8 cellular contexts compared by ENCODE assay signal in genomic region chr10:69179743-69180524, GRCh38. TPM values are rescaled to one million over a fixed set of nuclear protein-coding genes. Genes with fewer than 3 reads are reported as not detected.
DNase-seq lines count a peak whose midpoint lies in the region; ATAC-seq, FAIRE-seq and TF ChIP-seq lines count a peak whose summit lies in the region.

SUPV3L1 (plus strand) TSS chr10:69180234; CDS start chr10:69180292, 58 bp downstream.

- H3K4me3 ChIP-seq in NT2/D1 (ENCODE audit: insufficient read length, low read depth) (peak within 1 kb of the TSS; percentile 98), H1 (ENCODE audit: extremely low read depth in 1 of 4, insufficient read depth in 2 of 4, low read depth in 3 of 4, low read length in 4 of 4) (peak within 1 kb of the TSS; percentile 88 to 99 (median 95))

- no peak within 1 kb of the TSS for H3K56ac ChIP-seq in H1 (replicated peaks; ENCODE audit: insufficient read length, low read depth, low read length)

- H2BK120ac ChIP-seq in H1 (replicated peaks; ENCODE audit: low read depth, low read length), result peak within 1 kb of the TSS; percentile 81

- peaks cover 49% of the 10 kb centered on the region for H3K4me1 Mint-ChIP-seq in activated CD8-positive, alpha-beta memory T cell treated with anti-CD3 and anti-CD28 coated beads, Interleukin-2, amount 10 ng/mL, durations not matched to agents 7 days and 5 days
- peaks cover 23% of the 10 kb centered on the region for H3K4me1 Mint-ChIP-seq in memory B cell

- WGBS in H1 (ENCODE audit: extremely low coverage in 1 of 2, insufficient coverage in 1 of 2, insufficient read length in 1 of 2, insufficient replicate concordance in 2 of 2, low coverage in 1 of 2, low lambda C conversion rate in 2 of 2, missing lambda C conversion rate in 1 of 2), 2 experiments, result 1% methylated on average over 43 of the region's 44 CpGs; no CpG with 5 or more reads in 1 of the 2 experiments

- TF ChIP-seq CTCF in GM20000 (IDR thresholded peaks at IDR 0.05; ENCODE audit: extremely low read depth, missing control alignments) (no peak), H1 (IDR thresholded peaks at IDR 0.05; ENCODE audit: control extremely low read depth in 1 of 3, insufficient read depth in 1 of 3, low read depth in 1 of 3, low read length in 3 of 3) (no peak)

- peak; percentile 86 for ATAC-seq in activated CD8-positive, alpha-beta memory T cell treated with anti-CD3 and anti-CD28 coated beads, Interleukin-2, amount 10 ng/mL, durations not matched to agents 7 days and 5 days
- peak; percentile 83 for ATAC-seq in memory B cell (ENCODE audit: low read depth)

- TF ChIP-seq RAD21 in H1 (IDR thresholded peaks at IDR 0.05 in 1 of 2, conservative IDR thresholded peaks at IDR 0.05 in 1 of 2; ENCODE audit: low read depth in 2 of 2, low read length in 2 of 2), result no peak

- peak within 1 kb of the TSS; percentile 88 for H3K4me3 Mint-ChIP-seq in activated CD8-positive, alpha-beta memory T cell treated with anti-CD3 and anti-CD28 coated beads, Interleukin-2, amount 10 ng/mL, durations not matched to agents 7 days and 5 days
- H3K4me3 Mint-ChIP-seq in memory B cell, result peak within 1 kb of the TSS; percentile 96

- CTCF ChIA-PET in activated CD8-positive, alpha-beta memory T cell treated with anti-CD3 and anti-CD28 coated beads, Interleukin-2, amount 10 ng/mL, durations not matched to agents 7 days and 5 days (lab: Charles Lee), result interaction anchor here (0.6 to 1.5 kb wide), 6 partner anchors 18 to 1294 kb away, joined by 3 to 8 read pairs (median 4); no protein-coding TSS in a partner anchor
- CTCF ChIA-PET in H1 (lab: Charles Lee; ENCODE audit: partially characterized antibody), result no interaction called here

- POLR2A ChIA-PET in H1 (lab: Charles Lee; ENCODE audit: partially characterized antibody), result interaction anchor here (0.6 to 1.9 kb wide), 22 partner anchors 9 to 188 kb away, joined by 3 to 6 read pairs (median 4); no protein-coding TSS in a partner anchor

- H2BK20ac ChIP-seq in H1 (ENCODE audit: low read length), result no peak within 1 kb of the TSS

- H2AFZ ChIP-seq in H1 (ENCODE audit: low read length), result peak within 1 kb of the TSS; percentile 81

- peaks cover 21 to 48% of the 10 kb centered on the region in 2 experiments for H3K79me2 ChIP-seq in H1 (ENCODE audit: control insufficient read depth in 1 of 2, insufficient read depth in 2 of 2, low read length in 2 of 2)

- H3K4me1 ChIP-seq in NT2/D1 (ENCODE audit: insufficient read depth, insufficient read length) (no peaks in the 10 kb centered on the region), H1 (replicated peaks in 1 of 4; ENCODE audit: control insufficient read depth in 3 of 4, insufficient read depth in 4 of 4, low read length in 3 of 4) (peaks cover 0 to 10% (median 2%) of the 10 kb centered on the region in 4 experiments; a peak in 5 of 7 replicates)

- peak within 1 kb of the TSS; percentile 98 for H3K27ac ChIP-seq in H1 (ENCODE audit: low read depth, low read length)

- H3K27me3 Mint-ChIP-seq in activated CD8-positive, alpha-beta memory T cell treated with anti-CD3 and anti-CD28 coated beads, Interleukin-2, amount 10 ng/mL, durations not matched to agents 7 days and 5 days, result no peaks in the 10 kb centered on the region
- no peaks in the 10 kb centered on the region for H3K27me3 Mint-ChIP-seq in memory B cell

- no peak within 1 kb of the TSS; the same call in 1 of the 2 replicates for H2BK12ac ChIP-seq in H1 (ENCODE audit: low read depth, low read length)

- H3K18ac ChIP-seq in H1 (ENCODE audit: extremely low read depth, low read length), result no peak within 1 kb of the TSS

- no peak within 1 kb of the TSS for H3K4ac ChIP-seq in H1 (replicated peaks; ENCODE audit: insufficient read length, low read depth, low read length)

- H4K91ac ChIP-seq in H1 (replicated peaks; ENCODE audit: insufficient read length, low read length), result no peak within 1 kb of the TSS

- DNase-seq in COLO668 (lab: John Stamatoyannopoulos, UW; ENCODE audit: unreplicated experiment), result peak; percentile 82
- DNase-seq in GM20000 (ENCODE audit: low spot score), result peak; percentile 91
- DNase-seq in HT1080 (ENCODE audit: low read depth), result peak; percentile 92
- DNase-seq in NT2/D1 (ENCODE audit: low read depth, low spot score), result peak; percentile 87
- peak; percentile 94 for DNase-seq in activated CD8-positive, alpha-beta memory T cell treated with anti-CD3 and anti-CD28 coated beads, Interleukin-2, amount 10 ng/mL, durations not matched to agents 7 days and 5 days
- peak; percentile 58 to 95 for DNase-seq in H1 (ENCODE audit: low read depth in 1 of 2, low spot score in 2 of 2)
- peak; percentile 90 to 95 for DNase-seq in memory B cell (ENCODE audit: low spot score in 2 of 2)
- DNase-seq in stimulated activated CD8-positive, alpha-beta memory T cell treated with anti-CD3 and anti-CD28 coated beads, Interleukin-12 subunit alpha, Interleukin-12 subunit beta, amount 100 ng/mL, for 24 hours (ENCODE audit: extremely low read depth), result peak; percentile 73

- H3K27ac Mint-ChIP-seq in activated CD8-positive, alpha-beta memory T cell treated with anti-CD3 and anti-CD28 coated beads, Interleukin-2, amount 10 ng/mL, durations not matched to agents 7 days and 5 days, result peak within 1 kb of the TSS; percentile 99
- H3K27ac Mint-ChIP-seq in memory B cell, result peak within 1 kb of the TSS; percentile 100

- H2BK15ac ChIP-seq in H1 (ENCODE audit: low read length), result no peak within 1 kb of the TSS

- FAIRE-seq in H1 (lab: Jason Lieb, UNC), result peak; percentile 95

- H2AK5ac ChIP-seq in H1 (ENCODE audit: low read depth, low read length), result no peak within 1 kb of the TSS; the same call in none of the 2 replicates

- peak; percentile 93 to 96 for TF ChIP-seq POLR2A in H1 (IDR thresholded peaks at IDR 0.05; ENCODE audit: control extremely low read depth in 1 of 2, low read depth in 2 of 2, low read length in 2 of 2)

- H4K5ac ChIP-seq in H1 (ENCODE audit: insufficient read length, low read depth, low read length), result peak within 1 kb of the TSS; percentile 84

- no peak within 1 kb of the TSS for H3K14ac ChIP-seq in H1 (ENCODE audit: insufficient read length)

- no peaks in the 10 kb centered on the region for H3K27me3 ChIP-seq in NT2/D1 (ENCODE audit: insufficient read depth, insufficient read length)
- H3K27me3 ChIP-seq in H1 (replicated peaks in 1 of 4; ENCODE audit: control insufficient read depth in 3 of 4, extremely low read depth in 1 of 4, insufficient read depth in 3 of 4, low read length in 3 of 4), result no peaks in the 10 kb centered on the region

- peak within 1 kb of the TSS; percentile 99; the same call in 1 of the 2 replicates for H4K8ac ChIP-seq in H1 (ENCODE audit: extremely low read depth, insufficient read depth, low read length)

- no peaks in the 10 kb centered on the region for H3K9me3 Mint-ChIP-seq in activated CD8-positive, alpha-beta memory T cell treated with anti-CD3 and anti-CD28 coated beads, Interleukin-2, amount 10 ng/mL, durations not matched to agents 7 days and 5 days (ENCODE audit: low read depth)
- H3K9me3 Mint-ChIP-seq in memory B cell, result no peaks in the 10 kb centered on the region

- no peaks in the 10 kb centered on the region; the same call in none of the 2 replicates for H3K79me1 ChIP-seq in H1 (ENCODE audit: low read depth, low read length)

- peaks cover 7% of the 10 kb centered on the region for H3K23me2 ChIP-seq in H1 (ENCODE audit: low read depth, low read length)

- H3K23ac ChIP-seq in H1 (ENCODE audit: insufficient read length), result no peak within 1 kb of the TSS

- peaks cover 22% of the 10 kb centered on the region for H3K36me3 ChIP-seq in NT2/D1 (ENCODE audit: insufficient read depth, insufficient read length, low read length)
- peaks cover 0 to 3% (median 0%) of the 10 kb centered on the region in 4 experiments; a peak in 2 of 8 replicates for H3K36me3 ChIP-seq in H1 (ENCODE audit: control insufficient read depth in 2 of 4, insufficient read depth in 4 of 4, low read length in 3 of 4)

- H3K9me3 ChIP-seq in NT2/D1 (ENCODE audit: insufficient read depth, low read length), result no peaks in the 10 kb centered on the region
- H3K9me3 ChIP-seq in H1 (ENCODE audit: insufficient read depth in 2 of 2, low read depth in 1 of 2, low read length in 1 of 2), result no peaks in the 10 kb centered on the region

- H4K20me1 ChIP-seq in H1 (replicated peaks in 1 of 2; ENCODE audit: control insufficient read depth in 1 of 2, insufficient read depth in 2 of 2, low read length in 2 of 2), result peaks cover 2 to 6% of the 10 kb centered on the region in 2 experiments

- peaks cover 7% of the 10 kb centered on the region for H3K36me3 Mint-ChIP-seq in activated CD8-positive, alpha-beta memory T cell treated with anti-CD3 and anti-CD28 coated beads, Interleukin-2, amount 10 ng/mL, durations not matched to agents 7 days and 5 days
- peaks cover 10% of the 10 kb centered on the region for H3K36me3 Mint-ChIP-seq in memory B cell

- peak within 1 kb of the TSS; percentile 47 for H2BK5ac ChIP-seq in H1 (ENCODE audit: low read depth, low read length)

- H3K9ac ChIP-seq in NT2/D1 (ENCODE audit: insufficient read length, low read depth) (peak within 1 kb of the TSS; percentile 93), H1 (replicated peaks in 1 of 4; ENCODE audit: extremely low read depth in 1 of 4, low read depth in 3 of 4, low read length in 3 of 4) (peak within 1 kb of the TSS; percentile 94 to 96 (median 96))

- peak in 1 of 2 experiments; percentile 19; a peak in 1 of 3 replicates for TF ChIP-seq EP300 in H1 (IDR thresholded peaks at IDR 0.05; ENCODE audit: borderline replicate concordance in 1 of 2, low read depth in 2 of 2, low read length in 2 of 2)

- peak within 1 kb of the TSS; percentile 53 to 84 for H3K4me2 ChIP-seq in H1 (ENCODE audit: insufficient read depth in 1 of 2, low read depth in 2 of 2, low read length in 2 of 2)

TF ChIP-seq in H1, 55 proteins besides CTCF, POLR2A, EP300 and RAD21 (continues in another document):
- TF ChIP-seq ASH2L (IDR thresholded peaks at IDR 0.05; ENCODE audit: low read length) (peak; percentile 98), SRF (IDR thresholded peaks at IDR 0.05; ENCODE audit: low read depth, low read length) (peak; percentile 75; the same call in 1 of the 2 replicates), SUZ12 (IDR thresholded peaks at IDR 0.05; ENCODE audit: low read length) (no peak)

RNA-seq across cellular contexts. Expression of gene SUPV3L1, which starts in this region (rescaled TPM):
- total RNA-seq in HT1080 (2014; rRNA removed; shearing (Covaris generic)), result 27.4 and 28.2 TPM in 2 replicates
- 29.2 and 32.3 TPM in 2 replicates for polyA plus RNA-seq in HT1080 (2015; cell fraction: cytosol; rRNA removed)
- polyA plus RNA-seq in HT1080 (2015; cell fraction: nucleus; rRNA removed), result 59.4 and 60.3 TPM in 2 replicates
- 10 to 100 TPM; 46.9 to 59.0 TPM for total RNA-seq in activated CD8-positive, alpha-beta memory T cell treated with anti-CD3 and anti-CD28 coated beads, Interleukin-2, amount 10 ng/mL, durations not matched to agents 7 days and 5 days
- 43.4 and 45.6 TPM in 2 replicates for total RNA-seq in H1 (2021; fragmentation: NEBNext Ultra II Directional; extraction: Animal tissue kit (Norgen Biotek cat#: 25700))
- 22.0 and 34.6 TPM in 2 replicates for polyA plus RNA-seq in H1 (2011; rRNA removed)
- polyA plus RNA-seq in H1 (2011; cell fraction: cytosol; rRNA removed), result 37.5 TPM
- polyA plus RNA-seq in H1 (2011; cell fraction: nucleus; rRNA removed), result 16.2 TPM
- 33.3 to 40.7 TPM (median 36.0 TPM) in 4 replicates for polyA plus RNA-seq in H1 (2012, experiment 1 of 2)
- 10.5 TPM for polyA plus RNA-seq in H1 (2012, experiment 2 of 2)
- polyA plus RNA-seq in H1 (2013, experiment 1 of 2), result 39.0 TPM
- polyA plus RNA-seq in H1 (2013, experiment 2 of 2), result 36.7 TPM
- 46.3 and 53.0 TPM in 2 replicates for polyA minus RNA-seq in H1 (2011; rRNA and poly(A)+ RNA removed)
- polyA minus RNA-seq in H1 (2011; cell fraction: cytosol; rRNA and poly(A)+ RNA removed), result 25.5 TPM
- 31.4 TPM for polyA minus RNA-seq in H1 (2011; cell fraction: nucleus; rRNA and poly(A)+ RNA removed)

Comparison
In these comparisons a context has a peak if more than half of its experiments do, and no peak if none do; other contexts are left out.
1. Peak in every context shown above with its lines: DNase-seq, ATAC-seq, H3K4me3 ChIP-seq and H3K27ac ChIP-seq.